Comparison of ENCODE assay signal across 14 cellular contexts in genomic region chr4:124973716-124974115, GRCh38.
DNase-seq lines count a peak whose midpoint lies in the region; ATAC-seq and TF ChIP-seq lines count a peak whose summit lies in the region.
"Had no signal": no experiment of that assay in that cellular context is flagged by ENCODE, and none has a peak within 500 bp of the region (broad histone marks: within the 10 kb centered on the region; RNA-seq: fewer than 3 reads in every experiment).

No MANE protein-coding gene starts in this region.

- H3K4me1 Mint-ChIP-seq in Calu3 (ENCODE audit: low read depth, unreplicated experiment) (peaks cover 26% of the 10 kb centered on the region), mesothelial cell of epicardium (peaks cover 41% of the 10 kb centered on the region)
- H3K4me1 Mint-ChIP-seq: B cell had no signal

- H3K4me3 Mint-ChIP-seq in Calu3 (ENCODE audit: low read depth, unreplicated experiment) (no peak overlapping the region), mesothelial cell of epicardium (no peak overlapping the region)
- H3K4me3 Mint-ChIP-seq: B cell; CD4-positive, alpha-beta T cell had no signal

- no peak for TF ChIP-seq POLR2A in GM18505 (IDR thresholded peaks at IDR 0.05; ENCODE audit: borderline replicate concordance, extremely low read depth, insufficient read depth, insufficient read length)

- no TSS peak for BruUV-seq in Calu3 (replicated peaks; lab: Mats Ljungman, UMichigan)

- in situ Hi-C loops in GM13976 (cut with MboI; ENCODE audit: low sequenced_read_pairs, unreplicated experiment), result no loop called here

- TF ChIP-seq CTCF in Calu3 (IDR thresholded peaks at IDR 0.05; ENCODE audit: unreplicated experiment) (no peak), mesothelial cell of epicardium (IDR thresholded peaks at IDR 0.05; ENCODE audit: unreplicated experiment) (no peak), GM13976 (IDR thresholded peaks at IDR 0.05; ENCODE audit: borderline replicate concordance, control extremely low read depth, extremely low read depth, insufficient read depth, missing control alignments) (no peak)

- H3K27me3 Mint-ChIP-seq in Calu3 (ENCODE audit: unreplicated experiment), result no peaks in the 10 kb centered on the region
- H3K27me3 Mint-ChIP-seq in mesothelial cell of epicardium (ENCODE audit: low read depth), result no peaks in the 10 kb centered on the region
- H3K27me3 Mint-ChIP-seq: B cell; CD4-positive, alpha-beta T cell had no signal

- no peak for ATAC-seq in GM18505 (IDR thresholded peaks at IDR 0.05; ENCODE audit: unreplicated experiment)
- ATAC-seq: GM12878, HepG2 had no signal

- intact Hi-C loops in Calu3 (cut with micrococcal nuclease; ENCODE audit: unreplicated experiment), result no loop called here

- POLR2A ChIA-PET in HEK293T (lab: Yijun Ruan, JAX), result no interaction called here

- H3K36me3 Mint-ChIP-seq in Calu3 (ENCODE audit: insufficient read depth, unreplicated experiment), result no peaks in the 10 kb centered on the region
- no peaks in the 10 kb centered on the region for H3K36me3 Mint-ChIP-seq in mesothelial cell of epicardium

- CTCF ChIA-PET in Calu3 (lab: Charles Lee), result no interaction called here
- CTCF ChIA-PET in HEK293T (lab: Yijun Ruan, JAX), result no interaction called here

- H3K27ac Mint-ChIP-seq in Calu3 (ENCODE audit: unreplicated experiment) (peak overlapping the region; percentile 89), mesothelial cell of epicardium (peak overlapping the region; percentile 92)
- H3K27ac Mint-ChIP-seq: B cell; CD4-positive, alpha-beta T cell had no signal

- DNase-seq in Calu3 (no peak), HEK293T (ENCODE audit: extremely low spot score) (no peak), brain pericyte (ENCODE audit: low read depth, low spot score) (peak; percentile 39), mesothelial cell of epicardium (ENCODE audit: low spot score in 2 of 2, unreplicated experiment in 2 of 2) (no peak), NCI-H2227 (lab: John Stamatoyannopoulos, UW; ENCODE audit: unreplicated experiment) (no peak), GM13976 (ENCODE audit: low spot score) (no peak)
- DNase-seq: C1 segment of cervical spinal cord; CD4-positive, alpha-beta T cell; DMS79; HCEC 1CT had no signal

- no peaks in the 10 kb centered on the region for H3K9me3 Mint-ChIP-seq in Calu3 (ENCODE audit: low read depth, unreplicated experiment)
- H3K9me3 Mint-ChIP-seq in mesothelial cell of epicardium, result no peaks in the 10 kb centered on the region

TF ChIP-seq in HEK293T, 16 proteins besides CTCF, POLR2A, EP300 and RAD21:
- TF ChIP-seq PKNOX1 (IDR thresholded peaks at IDR 0.05), result peak; percentile 59
- TF ChIP-seq HDGF (IDR thresholded peaks at IDR 0.05; ENCODE audit: borderline replicate concordance), result no peak
- TF ChIP-seq BHLHE40 (IDR thresholded peaks at IDR 0.05; ENCODE audit: borderline replicate concordance), result no peak
TF ChIP-seq in HEK293T: peak in this region for 1.
